Comparison of ENCODE assay signal across 9 cellular contexts in the genomic region with DNA sequence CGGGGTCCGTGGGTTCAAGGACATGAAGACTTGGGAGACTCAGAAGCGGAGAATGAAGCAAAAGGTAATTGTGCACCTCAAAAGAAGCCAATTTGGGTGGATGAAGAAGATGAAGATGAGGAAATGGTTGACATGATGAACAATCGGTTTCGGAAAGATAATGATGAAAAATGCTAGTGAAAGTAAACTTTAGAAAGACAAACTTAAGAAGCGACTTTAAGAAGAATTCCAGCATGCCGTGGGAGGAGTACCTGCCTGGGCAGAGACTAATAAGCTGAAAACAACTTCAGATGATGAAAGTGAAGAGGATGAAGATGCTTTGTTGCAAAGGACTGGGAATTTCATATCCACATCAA. TPM values are rescaled to one million over a fixed set of nuclear protein-coding genes. Genes with fewer than 3 reads are reported as not detected.
DNase-seq lines count a peak whose midpoint lies in the region; TF ChIP-seq lines count a peak whose summit lies in the region.
"Had no signal": no experiment of that assay in that cellular context is flagged by ENCODE, and none has a peak within 500 bp of the region (broad histone marks: within the 10 kb centered on the region; RNA-seq: fewer than 3 reads in every experiment).

No MANE protein-coding gene starts in this region.

- H3K4me2 ChIP-seq in KMS-11, result peak overlapping the region; percentile 26; the same call in 1 of the 2 replicates
- peak overlapping the region; percentile 72 for H3K4me2 ChIP-seq in neural progenitor cell

- H3K79me2 ChIP-seq in KMS-11 (ENCODE audit: insufficient read depth, low read depth), result no peaks in the 10 kb centered on the region
- H3K79me2 ChIP-seq in neural progenitor cell (ENCODE audit: low read depth), result no peaks in the 10 kb centered on the region

- H3K4me3 ChIP-seq in BE2C (ENCODE audit: low read depth, low read length), result peak overlapping the region; percentile 51
- no peak overlapping the region for H3K4me3 ChIP-seq in KMS-11 (IDR thresholded peaks at IDR 0.05; ENCODE audit: insufficient read depth, low read depth, low read length)
- H3K4me3 ChIP-seq in neural progenitor cell, result peak overlapping the region; percentile 46

- H2AFZ ChIP-seq in KMS-11 (ENCODE audit: low read depth) (peak overlapping the region; percentile 53), neural progenitor cell (replicated peaks) (peak overlapping the region; percentile 89)

- H3K27me3 Mint-ChIP-seq in endothelial cell (ENCODE audit: unreplicated experiment) (peaks cover 3% of the 10 kb centered on the region), neural progenitor cell (ENCODE audit: insufficient read depth, low read depth) (peaks cover 15% of the 10 kb centered on the region)

- H3K4me1 Mint-ChIP-seq in endothelial cell (ENCODE audit: unreplicated experiment), result peaks cover 5% of the 10 kb centered on the region
- H3K4me1 Mint-ChIP-seq in neural progenitor cell, result peaks cover 4% of the 10 kb centered on the region

- H3K4me1 ChIP-seq in BE2C (no peaks in the 10 kb centered on the region), KMS-11 (ENCODE audit: low read depth, poor library complexity, severe bottlenecking) (no peaks in the 10 kb centered on the region), neural progenitor cell (no peaks in the 10 kb centered on the region)

- H3K27ac Mint-ChIP-seq in endothelial cell (ENCODE audit: unreplicated experiment), result no peak overlapping the region
- H3K27ac Mint-ChIP-seq in neural progenitor cell, result no peak overlapping the region

- no peaks in the 10 kb centered on the region for H3F3A ChIP-seq in neural progenitor cell (ENCODE audit: low read depth)

- peaks cover 16% of the 10 kb centered on the region for H3K27me3 ChIP-seq in BE2C
- H3K27me3 ChIP-seq in KMS-11 (ENCODE audit: insufficient read depth, low read depth), result no peaks in the 10 kb centered on the region; the same call in 1 of the 2 replicates
- peaks cover 40% of the 10 kb centered on the region for H3K27me3 ChIP-seq in neural progenitor cell

- TF ChIP-seq CTCF in BE2C (IDR thresholded peaks at IDR 0.05; ENCODE audit: low read depth, low read length) (no peak), KMS-11 (conservative IDR thresholded peaks at IDR 0.05; ENCODE audit: low read depth, low read length) (no peak), endothelial cell (IDR thresholded peaks at IDR 0.05; ENCODE audit: unreplicated experiment) (no peak), neural progenitor cell (IDR thresholded peaks at IDR 0.05) (no peak)

- H3K9ac ChIP-seq in KMS-11 (no peak overlapping the region), neural progenitor cell (no peak overlapping the region)

- no peaks in the 10 kb centered on the region for H3K36me3 Mint-ChIP-seq in endothelial cell (ENCODE audit: low read depth, unreplicated experiment)
- peaks cover 9% of the 10 kb centered on the region for H3K36me3 Mint-ChIP-seq in neural progenitor cell

- no peaks in the 10 kb centered on the region for H3K36me3 ChIP-seq in BE2C
- no peaks in the 10 kb centered on the region for H3K36me3 ChIP-seq in KMS-11 (ENCODE audit: insufficient read depth)
- H3K36me3 ChIP-seq in neural progenitor cell, result no peaks in the 10 kb centered on the region

- H3K4me3 Mint-ChIP-seq in endothelial cell (ENCODE audit: unreplicated experiment) (peak overlapping the region; percentile 3), neural progenitor cell (peak overlapping the region; percentile 80)

- H3K27ac ChIP-seq in KMS-11 (no peak overlapping the region), neural progenitor cell (no peak overlapping the region)

- H3K9me3 Mint-ChIP-seq in endothelial cell (ENCODE audit: unreplicated experiment) (no peaks in the 10 kb centered on the region), neural progenitor cell (peaks cover 9% of the 10 kb centered on the region)

- H4K20me1 ChIP-seq in KMS-11 (ENCODE audit: insufficient read depth) (no peaks in the 10 kb centered on the region), neural progenitor cell (ENCODE audit: low read depth) (no peaks in the 10 kb centered on the region)

- no peak for DNase-seq in BE2C
- no peak for DNase-seq in endothelial cell (ENCODE audit: low spot score)
- no peak for DNase-seq in neural progenitor cell (ENCODE audit: low spot score)
- DNase-seq in D341Med (ENCODE audit: low spot score), result no peak
- no peak for DNase-seq in NCI-H2107 (lab: John Stamatoyannopoulos, UW)
- DNase-seq in HK-2 (ENCODE audit: unreplicated experiment), result no peak
- no peak for DNase-seq in nucleus accumbens (lab: John Stamatoyannopoulos, UW)
- DNase-seq: PC-3 had no signal

- H3K9me3 ChIP-seq in BE2C, result no peaks in the 10 kb centered on the region
- H3K9me3 ChIP-seq in neural progenitor cell (ENCODE audit: low read depth), result no peaks in the 10 kb centered on the region

RNA-seq across cellular contexts. Expression of gene PSTPIP2, which starts 43.5 kb away (rescaled TPM):
- 0.15 TPM for polyA plus RNA-seq in BE2C (2012; ENCODE audit: insufficient read depth, insufficient read length, low read depth)
- 7.8 TPM for total RNA-seq in endothelial cell (ENCODE audit: unreplicated experiment)
- 4.3 and 6.2 TPM in 2 replicates for total RNA-seq in neural progenitor cell (ENCODE audit: low replicate concordance)
